In genomic region chr1:16936580-16936979, GRCh38 we compare ENCODE assay signal across 8 cellular contexts. TPM values are rescaled to one million over a fixed set of nuclear protein-coding genes. Genes with fewer than 3 reads are reported as not detected.
"Had no signal": no experiment of that assay in that cellular context is flagged by ENCODE, and none has a peak within 500 bp of the region (broad histone marks: within the 10 kb centered on the region; RNA-seq: fewer than 3 reads in every experiment).

No MANE protein-coding gene starts in this region.

RNA-seq across cellular contexts. Expression of gene RNU1-2, which starts 40.8 kb away (rescaled TPM):
- total RNA-seq: fibroblast of villous mesenchyme, myocyte had no signal
- polyA plus RNA-seq: esophagus, fibroblast of lung, foreskin keratinocyte, heart left ventricle, hepatocyte had no signal

RNA-seq across cellular contexts. Expression of gene MFAP2, which starts 43.8 kb away (rescaled TPM):
- polyA plus RNA-seq: immature natural killer cell had no signal
